In genomic region chr19:44071824-44072542, GRCh38 we compare ENCODE assay signal across 1 cellular context.
TF ChIP-seq lines count a peak whose summit lies in the region.

Gene ZNF284, plus strand, starts transcription at chr19:44072159. Its CDS starts 4,231 bp downstream, at chr19:44076390.

TF ChIP-seq in HepG2, 621 proteins besides CTCF, POLR2A, EP300 and RAD21 (continued from another document and continues in another):
- TF ChIP-seq SNAPC4 (CRISPR knock-in tag; IDR thresholded peaks at IDR 0.05) (no peak), MAX (IDR thresholded peaks at IDR 0.05) (peak; percentile 58), LRRFIP1 (CRISPR knock-in tag; conservative IDR thresholded peaks at IDR 0.05) (no peak), ZFX (CRISPR knock-in tag; IDR thresholded peaks at IDR 0.05; ENCODE audit: low read depth) (peak; percentile 63), ZNF12 (CRISPR knock-in tag; IDR thresholded peaks at IDR 0.05) (0 out of 2 replicates have a peak, but pooled peaks have one; percentile 46), KLF9 (CRISPR knock-in tag; IDR thresholded peaks at IDR 0.05; ENCODE audit: low read depth) (0 out of 2 replicates have a peak, but pooled peaks have one; percentile 28), MIER2 (CRISPR knock-in tag; IDR thresholded peaks at IDR 0.05) (0 out of 2 replicates have a peak, but pooled peaks have one; percentile 48), BRCA1 (CRISPR knock-in tag; IDR thresholded peaks at IDR 0.05) (no peak), FIP1L1 (IDR thresholded peaks at IDR 0.05; ENCODE audit: borderline replicate concordance, insufficient read depth, low read depth, low read length) (no peak), ZNF563 (CRISPR knock-in tag; IDR thresholded peaks at IDR 0.05) (peak; percentile 43; the same call in 1 of the 2 replicates), ZNF280B (CRISPR knock-in tag; IDR thresholded peaks at IDR 0.05; ENCODE audit: borderline replicate concordance) (no peak), DMTF1 (CRISPR knock-in tag; IDR thresholded peaks at IDR 0.05) (no peak), ZNF510 (CRISPR knock-in tag; IDR thresholded peaks at IDR 0.05; ENCODE audit: low read depth) (no peak), FOXJ3 (CRISPR knock-in tag; IDR thresholded peaks at IDR 0.05; ENCODE audit: borderline replicate concordance) (no peak), ZNF761 (CRISPR knock-in tag; conservative IDR thresholded peaks at IDR 0.05) (0 out of 2 replicates have a peak, but pooled peaks have one; percentile 35), TCF7L2 (IDR thresholded peaks at IDR 0.05; ENCODE audit: low read depth, low read length) (no peak), ZNF572 (CRISPR knock-in tag; IDR thresholded peaks at IDR 0.05) (no peak), PTBP1 (IDR thresholded peaks at IDR 0.05; ENCODE audit: low read depth, low read length, poor library complexity, severe bottlenecking) (no peak), PLRG1 (conservative IDR thresholded peaks at IDR 0.05) (no peak), FLYWCH1 (CRISPR knock-in tag; IDR thresholded peaks at IDR 0.05) (no peak), ZNF703 (CRISPR knock-in tag; IDR thresholded peaks at IDR 0.05; ENCODE audit: borderline replicate concordance) (no peak), PAXIP1 (CRISPR knock-in tag; conservative IDR thresholded peaks at IDR 0.05) (0 out of 2 replicates have a peak, but pooled peaks have one; percentile 15), ZFP37 (CRISPR knock-in tag; IDR thresholded peaks at IDR 0.05; ENCODE audit: borderline replicate concordance) (no peak), E2F5 (CRISPR knock-in tag; conservative IDR thresholded peaks at IDR 0.05) (no peak), TBP (CRISPR knock-in tag; IDR thresholded peaks at IDR 0.05) (no peak), NONO (IDR thresholded peaks at IDR 0.05) (no peak), NONO (CRISPR knock-in tag; conservative IDR thresholded peaks at IDR 0.05) (no peak), GTF2F1 (IDR thresholded peaks at IDR 0.05; ENCODE audit: low read length) (no peak), KDM1A (CRISPR knock-in tag; IDR thresholded peaks at IDR 0.05) (no peak), ZBTB46 (CRISPR knock-in tag; IDR thresholded peaks at IDR 0.05; ENCODE audit: borderline replicate concordance) (no peak), ZNF101 (CRISPR knock-in tag; IDR thresholded peaks at IDR 0.05; ENCODE audit: borderline replicate concordance, low read depth) (no peak), UBTF (CRISPR knock-in tag; IDR thresholded peaks at IDR 0.05) (0 out of 2 replicates have a peak, but pooled peaks have one; percentile 37), ZNF749 (CRISPR knock-in tag; IDR thresholded peaks at IDR 0.05; ENCODE audit: borderline replicate concordance) (no peak), KDM6A (CRISPR knock-in tag; IDR thresholded peaks at IDR 0.05; ENCODE audit: low read depth) (no peak), ATF3 (CRISPR knock-in tag; IDR thresholded peaks at IDR 0.05) (0 out of 2 replicates have a peak, but pooled peaks have one; percentile 44), ZBTB7A (CRISPR knock-in tag; IDR thresholded peaks at IDR 0.05) (no peak), ZNF616 (CRISPR knock-in tag; IDR thresholded peaks at IDR 0.05; ENCODE audit: low read depth) (no peak), ZNF460 (CRISPR knock-in tag; IDR thresholded peaks at IDR 0.05; ENCODE audit: borderline replicate concordance) (no peak), HOXA3 (CRISPR knock-in tag; IDR thresholded peaks at IDR 0.05) (peak; percentile 89), SNAPC2 (CRISPR knock-in tag; IDR thresholded peaks at IDR 0.05) (no peak), ZNF224 (CRISPR knock-in tag; IDR thresholded peaks at IDR 0.05) (no peak)
